ENCODE assay signal across 1 cellular context in genomic region chr15:79329186-79329611, GRCh38.
TF ChIP-seq lines count a peak whose summit lies in the region.

No MANE protein-coding gene starts in this region.

TF ChIP-seq in SK-N-SH, 30 proteins besides CTCF, POLR2A, EP300 and RAD21 (continued from another document):
- TF ChIP-seq REST (IDR thresholded peaks at IDR 0.05; ENCODE audit: low read depth, low read length) (no peak), FOSL2 (IDR thresholded peaks at IDR 0.05; ENCODE audit: borderline replicate concordance, low read depth) (no peak), NFIC (IDR thresholded peaks at IDR 0.05; ENCODE audit: borderline replicate concordance) (no peak), TAF1 (IDR thresholded peaks at IDR 0.05; ENCODE audit: borderline replicate concordance, low read depth, low read length) (no peak), EZH2phosphoT487 (IDR thresholded peaks at IDR 0.05; ENCODE audit: borderline replicate concordance, low read depth) (no peak), CHD2 (IDR thresholded peaks at IDR 0.05; ENCODE audit: low read length, partially characterized antibody) (no peak), SIN3A (IDR thresholded peaks at IDR 0.05; ENCODE audit: borderline replicate concordance, low read depth, low read length) (no peak), PBX3 (IDR thresholded peaks at IDR 0.05) (no peak), ELF1 (IDR thresholded peaks at IDR 0.05) (no peak), RFX5 (IDR thresholded peaks at IDR 0.05; ENCODE audit: low read length) (no peak)
